8 cellular contexts compared by ENCODE assay signal in genomic region chr17:63425478-63425877, GRCh38. TPM values are rescaled to one million over a fixed set of nuclear protein-coding genes. Genes with fewer than 3 reads are reported as not detected.
DNase-seq lines count a peak whose midpoint lies in the region; ATAC-seq, FAIRE-seq and TF ChIP-seq lines count a peak whose summit lies in the region.

No MANE protein-coding gene starts in this region.

- peak; percentile 47 for ATAC-seq in HG02678 (IDR thresholded peaks at IDR 0.05; ENCODE audit: unreplicated experiment)
- ATAC-seq in left lobe of liver, result peak; percentile 97
- ATAC-seq in HG02623 (IDR thresholded peaks at IDR 0.05; ENCODE audit: unreplicated experiment), result no peak

- peak; percentile 100 for TF ChIP-seq CTCF in D721Med (IDR thresholded peaks at IDR 0.05; ENCODE audit: insufficient read depth, missing control alignments)

- FAIRE-seq in D721Med (lab: Jason Lieb, UNC), result peak; percentile 53

- DNase-seq in D721Med (ENCODE audit: insufficient read length, low spot score) (no peak), NCI-H446 (lab: John Stamatoyannopoulos, UW) (peak; percentile 71 to 86), left lobe of liver (ENCODE audit: low spot score) (peak; percentile 68)
- DNase-seq in activated CD4-positive, CD25-positive, alpha-beta regulatory T cell treated with anti-CD3 and anti-CD28 coated beads, Interleukin-2, amount 50 U/mL, for 16 hours (ENCODE audit: low read depth, low spot score), result peak; percentile 54
- DNase-seq in central memory CD4-positive, alpha-beta T cell, result peak; percentile 68
- DNase-seq in stimulated activated CD4-positive, alpha-beta T cell treated with anti-CD3 and anti-CD28 coated beads, Interleukin-4, amount 100 ng/mL, for 1 hour, result peak; percentile 60

RNA-seq across cellular contexts. Expression of gene CYB561, which starts 20.6 kb away (rescaled TPM):
- 22.4 TPM for total RNA-seq in left lobe of liver

RNA-seq across cellular contexts. Expression of gene ACE, which starts 51.4 kb away (rescaled TPM):
- 1.0 TPM for total RNA-seq in left lobe of liver
